14 cellular contexts compared by ENCODE assay signal in genomic region chr1:167542109-167543032, GRCh38. TPM values are rescaled to one million over a fixed set of nuclear protein-coding genes. Genes with fewer than 3 reads are reported as not detected.
A peak's percentile ranks its signal among the peaks of the same experiment; 100 is the strongest.
DNase-seq lines count a peak whose midpoint lies in the region; ATAC-seq and TF ChIP-seq lines count a peak whose summit lies in the region.
"Had no signal": no experiment of that assay in that cellular context is flagged by ENCODE, and none has a peak within 500 bp of the region (broad histone marks: within the 10 kb centered on the region; RNA-seq: fewer than 3 reads in every experiment).

No MANE protein-coding gene starts in this region.

- peak; percentile 60 for DNase-seq in activated CD8-positive, alpha-beta memory T cell treated with anti-CD3 and anti-CD28 coated beads, Interleukin-2, amount 10 ng/mL, durations not matched to agents 7 days and 5 days
- DNase-seq in activated CD8-positive, alpha-beta memory T cell treated with anti-CD3 and anti-CD28 coated beads for 24 hours, result no peak
- peak; percentile 16 for DNase-seq in WERI-Rb-1
- no peak for DNase-seq in inferior parietal cortex (ENCODE audit: extremely low spot score)
- DNase-seq: heart right ventricle; HFFc6; NCI-H345; Right ventricle myocardium superior; stimulated activated CD8-positive, alpha-beta memory T cell treated with anti-CD3 and anti-CD28 coated beads, Interleukin-4, amount 100 ng/mL, for 48 hours had no signal

- H3K4me3 ChIP-seq in WERI-Rb-1 (ENCODE audit: low read depth, low read length) (no peak overlapping the region), neutrophil (ENCODE audit: low read depth in 1 of 2, low read length in 1 of 2) (no peak overlapping the region)
- H3K4me3 ChIP-seq: heart right ventricle had no signal

- peaks cover 11% of the 10 kb centered on the region for H3K36me3 Mint-ChIP-seq in activated CD8-positive, alpha-beta memory T cell treated with anti-CD3 and anti-CD28 coated beads, Interleukin-2, amount 10 ng/mL, durations not matched to agents 7 days and 5 days

- H3K27ac Mint-ChIP-seq in activated CD8-positive, alpha-beta memory T cell treated with anti-CD3 and anti-CD28 coated beads, Interleukin-2, amount 10 ng/mL, durations not matched to agents 7 days and 5 days, result peak overlapping the region; percentile 83
- H3K27ac Mint-ChIP-seq: HFFc6 had no signal

- peaks cover 30 to 36% of the 10 kb centered on the region in 2 experiments for H3K4me1 ChIP-seq in neutrophil (ENCODE audit: control insufficient read depth in 1 of 2, insufficient read depth in 1 of 2, low read depth in 1 of 2, low read length in 1 of 2)

- CTCF ChIA-PET in activated CD8-positive, alpha-beta memory T cell treated with anti-CD3 and anti-CD28 coated beads, Interleukin-2, amount 10 ng/mL, durations not matched to agents 7 days and 5 days (lab: Charles Lee), result interaction anchor here (0.5 to 6.2 kb wide), 18 partner anchors 10 to 476 kb away, joined by 3 to 114 read pairs (median 9); partner anchors contain the start of genes CD247, CREG1 and POU2F1

- H3K27ac ChIP-seq in WERI-Rb-1 (no peak overlapping the region), neutrophil (peak overlapping the region; percentile 67)

- H3K9me3 Mint-ChIP-seq in activated CD8-positive, alpha-beta memory T cell treated with anti-CD3 and anti-CD28 coated beads, Interleukin-2, amount 10 ng/mL, durations not matched to agents 7 days and 5 days (ENCODE audit: low read depth), result no peaks in the 10 kb centered on the region
- H3K9me3 Mint-ChIP-seq: HFFc6 had no signal

- no peaks in the 10 kb centered on the region for H3K36me3 ChIP-seq in WERI-Rb-1
- no peaks in the 10 kb centered on the region for H3K36me3 ChIP-seq in neutrophil

- H3K27me3 ChIP-seq in WERI-Rb-1 (ENCODE audit: insufficient read depth, low read depth, severe bottlenecking) (no peaks in the 10 kb centered on the region), neutrophil (no peaks in the 10 kb centered on the region)
- H3K27me3 ChIP-seq: heart right ventricle had no signal

- H3K27me3 Mint-ChIP-seq in activated CD8-positive, alpha-beta memory T cell treated with anti-CD3 and anti-CD28 coated beads, Interleukin-2, amount 10 ng/mL, durations not matched to agents 7 days and 5 days, result no peaks in the 10 kb centered on the region

- H3K9me3 ChIP-seq in WERI-Rb-1 (ENCODE audit: severe bottlenecking) (no peaks in the 10 kb centered on the region), neutrophil (no peaks in the 10 kb centered on the region)
- H3K9me3 ChIP-seq: heart right ventricle had no signal

- peak overlapping the region; percentile 8 for H3K4me3 Mint-ChIP-seq in activated CD8-positive, alpha-beta memory T cell treated with anti-CD3 and anti-CD28 coated beads, Interleukin-2, amount 10 ng/mL, durations not matched to agents 7 days and 5 days
- H3K4me3 Mint-ChIP-seq: HFFc6 had no signal

- ATAC-seq in activated CD8-positive, alpha-beta memory T cell treated with anti-CD3 and anti-CD28 coated beads, Interleukin-2, amount 10 ng/mL, durations not matched to agents 7 days and 5 days, result peak; percentile 79
- peak; percentile 34 for ATAC-seq in HG02870 (IDR thresholded peaks at IDR 0.05; ENCODE audit: unreplicated experiment)
- no peak for ATAC-seq in HG02885 (IDR thresholded peaks at IDR 0.05; ENCODE audit: poor library complexity, unreplicated experiment)
- ATAC-seq in HG03571 (IDR thresholded peaks at IDR 0.05; ENCODE audit: unreplicated experiment), result no peak

- peaks cover 59% of the 10 kb centered on the region for H3K4me1 Mint-ChIP-seq in activated CD8-positive, alpha-beta memory T cell treated with anti-CD3 and anti-CD28 coated beads, Interleukin-2, amount 10 ng/mL, durations not matched to agents 7 days and 5 days

- TF ChIP-seq CTCF in WERI-Rb-1 (IDR thresholded peaks at IDR 0.05; ENCODE audit: low read depth, low read length), result no peak
- TF ChIP-seq CTCF in neutrophil (IDR thresholded peaks at IDR 0.05), result no peak

RNA-seq across cellular contexts. Expression of gene CREG1, which starts 11.2 kb away (rescaled TPM):
- 10 to 100 TPM; 12.7 to 15.8 TPM for total RNA-seq in activated CD8-positive, alpha-beta memory T cell treated with anti-CD3 and anti-CD28 coated beads, Interleukin-2, amount 10 ng/mL, durations not matched to agents 7 days and 5 days

RNA-seq across cellular contexts. Expression of gene CD247, which starts 24.0 kb away (rescaled TPM):
- total RNA-seq in activated CD8-positive, alpha-beta memory T cell treated with anti-CD3 and anti-CD28 coated beads, Interleukin-2, amount 10 ng/mL, durations not matched to agents 7 days and 5 days, result 100 to 1,000 TPM; 190 to 197 TPM
- total RNA-seq: HFFc6, lung microvascular endothelial cell had no signal

Comparison
In these comparisons a context has a peak if more than half of its experiments do, and no peak if none do; other contexts are left out.
1. DNase-seq: peak in activated CD8-positive, alpha-beta memory T cell treated with anti-CD3 and anti-CD28 coated beads, Interleukin-2, amount 10 ng/mL, durations not matched to agents 7 days and 5 days (single experiment) and WERI-Rb-1 (single experiment); none in activated CD8-positive, alpha-beta memory T cell treated with anti-CD3 and anti-CD28 coated beads for 24 hours (single experiment) and inferior parietal cortex (single experiment).
2. ATAC-seq: peak in activated CD8-positive, alpha-beta memory T cell treated with anti-CD3 and anti-CD28 coated beads, Interleukin-2, amount 10 ng/mL, durations not matched to agents 7 days and 5 days (single experiment) and HG02870 (single experiment); none in HG02885 (single experiment) and HG03571 (single experiment).